ENCODE assay signal across 12 cellular contexts in the genomic region with DNA sequence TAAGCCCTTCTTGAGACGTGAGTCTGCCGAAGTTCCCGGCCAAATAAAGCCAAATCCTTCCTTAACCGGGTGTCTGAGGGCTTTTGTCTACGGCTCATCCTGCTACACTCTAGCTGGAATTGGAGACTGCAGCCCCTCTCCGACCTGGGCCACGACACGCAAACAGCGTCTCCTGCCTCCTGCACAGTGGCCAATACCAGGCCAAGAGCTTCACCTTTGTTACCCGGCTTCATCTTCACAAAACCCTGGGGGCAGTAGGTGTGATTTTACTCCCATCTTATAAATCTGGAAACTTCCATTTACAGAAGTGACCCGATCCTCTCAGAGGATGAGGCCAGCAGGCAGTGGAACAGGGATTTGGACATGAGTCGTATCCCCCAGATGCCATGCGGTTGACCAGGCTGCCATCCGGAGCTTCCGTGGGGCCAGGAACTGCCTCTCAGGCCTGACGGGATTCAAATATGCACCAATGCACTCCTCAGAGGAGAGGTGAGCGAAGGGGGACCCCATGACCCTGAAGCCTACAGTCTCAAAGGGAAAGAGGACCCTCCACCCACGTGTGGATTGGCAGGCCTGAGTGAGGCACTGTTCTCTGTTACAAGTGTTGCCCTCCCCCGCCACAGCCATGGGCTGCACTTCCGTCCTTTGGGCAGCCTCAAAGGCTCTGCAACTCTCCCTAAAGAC. TPM values are rescaled to one million over a fixed set of nuclear protein-coding genes. Genes with fewer than 3 reads are reported as not detected.
DNase-seq lines count a peak whose midpoint lies in the region; ATAC-seq and TF ChIP-seq lines count a peak whose summit lies in the region.
"Had no signal": no experiment of that assay in that cellular context is flagged by ENCODE, and none has a peak within 500 bp of the region (broad histone marks: within the 10 kb centered on the region; RNA-seq: fewer than 3 reads in every experiment).

No MANE protein-coding gene starts in this region.

- H3K27me3 ChIP-seq in DND-41 (ENCODE audit: insufficient read depth, low read length, poor library complexity), result no peaks in the 10 kb centered on the region

- no peak overlapping the region for H3K4me3 ChIP-seq in DND-41 (ENCODE audit: low read depth in 1 of 2, low read length in 2 of 2)

- no peak overlapping the region for H3K9ac ChIP-seq in DND-41 (ENCODE audit: low read depth, low read length)

- H3K4me1 Mint-ChIP-seq in glutamatergic neuron (ENCODE audit: low read depth, unreplicated experiment), result peaks cover 38% of the 10 kb centered on the region
- H3K4me1 Mint-ChIP-seq in progenitor cell of endocrine pancreas (ENCODE audit: low read depth), result peaks cover 5% of the 10 kb centered on the region

- H3K4me3 Mint-ChIP-seq in glutamatergic neuron (ENCODE audit: unreplicated experiment), result no peak overlapping the region
- no peak overlapping the region for H3K4me3 Mint-ChIP-seq in progenitor cell of endocrine pancreas (ENCODE audit: low read depth)
- H3K4me3 Mint-ChIP-seq: activated naive CD4-positive, alpha-beta T cell treated with anti-CD3 and anti-CD28 coated beads, Interleukin-2, amount 50 U/mL, for 24 hours had no signal

- H3K36me3 ChIP-seq in DND-41 (ENCODE audit: insufficient read depth, low read length), result no peaks in the 10 kb centered on the region

- H3K36me3 Mint-ChIP-seq in glutamatergic neuron (ENCODE audit: unreplicated experiment), result no peaks in the 10 kb centered on the region
- H3K36me3 Mint-ChIP-seq in progenitor cell of endocrine pancreas (ENCODE audit: insufficient read depth), result no peaks in the 10 kb centered on the region
- H3K36me3 Mint-ChIP-seq: activated naive CD4-positive, alpha-beta T cell treated with anti-CD3 and anti-CD28 coated beads, Interleukin-2, amount 50 U/mL, for 24 hours had no signal

- H3K27me3 Mint-ChIP-seq in glutamatergic neuron (ENCODE audit: unreplicated experiment), result peaks cover 16% of the 10 kb centered on the region
- H3K27me3 Mint-ChIP-seq in progenitor cell of endocrine pancreas, result no peaks in the 10 kb centered on the region
- H3K27me3 Mint-ChIP-seq: activated naive CD4-positive, alpha-beta T cell treated with anti-CD3 and anti-CD28 coated beads, Interleukin-2, amount 50 U/mL, for 24 hours had no signal

- H3K9me3 Mint-ChIP-seq in glutamatergic neuron (ENCODE audit: unreplicated experiment), result peaks cover 12% of the 10 kb centered on the region
- H3K9me3 Mint-ChIP-seq in progenitor cell of endocrine pancreas (ENCODE audit: low read depth), result no peaks in the 10 kb centered on the region
- H3K9me3 Mint-ChIP-seq: activated naive CD4-positive, alpha-beta T cell treated with anti-CD3 and anti-CD28 coated beads, Interleukin-2, amount 50 U/mL, for 24 hours had no signal

- no peak overlapping the region for H2AFZ ChIP-seq in DND-41 (ENCODE audit: low read depth, low read length)

- ATAC-seq in DND-41 (ENCODE audit: insufficient read depth, low read depth) (no peak), GM19397 (IDR thresholded peaks at IDR 0.05; ENCODE audit: unreplicated experiment) (no peak), HG03097 (IDR thresholded peaks at IDR 0.05; ENCODE audit: low FRiP score, unreplicated experiment) (no peak)
- ATAC-seq: Right ventricle myocardium inferior had no signal

- DNase-seq in DND-41, result peak; percentile 1
- peak; percentile 21 for DNase-seq in MV-4-11 (lab: John Stamatoyannopoulos, UW)
- no peak for DNase-seq in glutamatergic neuron
- DNase-seq in progenitor cell of endocrine pancreas (ENCODE audit: low spot score, unreplicated experiment), result no peak
- no peak for DNase-seq in KG1 (lab: John Stamatoyannopoulos, UW)
- DNase-seq in NCI-H1105 (lab: John Stamatoyannopoulos, UW), result no peak
- DNase-seq: NCI-H226; stimulated activated CD4-positive, alpha-beta T cell treated with anti-CD3 and anti-CD28 coated beads, Interleukin-4, amount 100 ng/mL, for 4 hours had no signal

- no peak overlapping the region for H3K4me2 ChIP-seq in DND-41 (ENCODE audit: insufficient read depth, low read length)

- H3K9me3 ChIP-seq in DND-41 (ENCODE audit: insufficient read depth, low read length, severe bottlenecking), result no peaks in the 10 kb centered on the region

- no peak overlapping the region for H3K27ac ChIP-seq in DND-41 (ENCODE audit: low read length)

- peaks cover 10% of the 10 kb centered on the region for H3K4me1 ChIP-seq in DND-41 (ENCODE audit: insufficient read depth, low read length)

- peak overlapping the region; percentile 78 for H3K27ac Mint-ChIP-seq in glutamatergic neuron (ENCODE audit: unreplicated experiment)
- H3K27ac Mint-ChIP-seq in progenitor cell of endocrine pancreas, result peak overlapping the region; percentile 88
- H3K27ac Mint-ChIP-seq: activated naive CD4-positive, alpha-beta T cell treated with anti-CD3 and anti-CD28 coated beads, Interleukin-2, amount 50 U/mL, for 24 hours had no signal

- H4K20me1 ChIP-seq in DND-41 (ENCODE audit: insufficient read depth, low read length), result no peaks in the 10 kb centered on the region

- TF ChIP-seq CTCF in DND-41 (IDR thresholded peaks at IDR 0.05; ENCODE audit: borderline replicate concordance, extremely low read depth, low read length, poor library complexity, severe bottlenecking) (no peak), glutamatergic neuron (IDR thresholded peaks at IDR 0.05; ENCODE audit: partially characterized antibody, unreplicated experiment) (no peak), progenitor cell of endocrine pancreas (IDR thresholded peaks at IDR 0.05; ENCODE audit: unreplicated experiment) (no peak)

- no peaks in the 10 kb centered on the region for H3K79me2 ChIP-seq in DND-41 (ENCODE audit: insufficient read depth, low read length)

RNA-seq across cellular contexts. Expression of a gene that starts 53.2 kb away (rescaled TPM):
- total RNA-seq in glutamatergic neuron (ENCODE audit: unreplicated experiment) (141 TPM), progenitor cell of endocrine pancreas (26.9 and 34.0 TPM in 2 replicates)

Comparison
In these comparisons a context has a peak if more than half of its experiments do, and no peak if none do; other contexts are left out.
1. DNase-seq: peak in DND-41 (single experiment) and MV-4-11 (single experiment); none in glutamatergic neuron (single experiment), progenitor cell of endocrine pancreas (single experiment), KG1 (single experiment) and NCI-H1105 (single experiment).